ENCODE assay signal across 11 cellular contexts in genomic region chr10:46473758-46474157, GRCh38. TPM values are rescaled to one million over a fixed set of nuclear protein-coding genes. Genes with fewer than 3 reads are reported as not detected.
"Had no signal": no experiment of that assay in that cellular context is flagged by ENCODE, and none has a peak within 500 bp of the region (broad histone marks: within the 10 kb centered on the region; RNA-seq: fewer than 3 reads in every experiment).

No MANE protein-coding gene starts in this region.

RNA-seq across cellular contexts. Expression of gene NPY4R, which starts 8.0 kb away (rescaled TPM):
- total RNA-seq: activated B cell treated with CpG ODN at 0.5 μM for 24 hours; activated CD8-positive, alpha-beta T cell treated with anti-CD3 and anti-CD28 coated beads for 36 hours; activated T-cell treated with anti-CD3 and anti-CD28 coated beads, Interleukin-2, amount 50 U/mL, for 4 hours; activated T-helper 17 cell treated with anti-CD3 and anti-CD28 coated beads, Interleukin-2, amount 50 U/mL, for 72 hours; dermis microvascular lymphatic vessel endothelial cell; endothelial cell of umbilical vein; esophagus squamous epithelium; fibroblast of lung; fibroblast of villous mesenchyme; gastroesophageal sphincter; T-helper 17 cell had no signal
- polyA plus RNA-seq: endothelial cell of umbilical vein had no signal
